15 cellular contexts compared by ENCODE assay signal in genomic region chr12:80794506-80794905, GRCh38.
A peak's percentile ranks its signal among the peaks of the same experiment; 100 is the strongest.
DNase-seq lines count a peak whose midpoint lies in the region; TF ChIP-seq lines count a peak whose summit lies in the region.
"Had no signal": no experiment of that assay in that cellular context is flagged by ENCODE, and none has a peak within 500 bp of the region (broad histone marks: within the 10 kb centered on the region; RNA-seq: fewer than 3 reads in every experiment).

No MANE protein-coding gene starts in this region.

- peaks cover 31% of the 10 kb centered on the region for H3K4me1 ChIP-seq in HAP-1
- no peaks in the 10 kb centered on the region for H3K4me1 ChIP-seq in uterus
- no peaks in the 10 kb centered on the region for H3K4me1 ChIP-seq in suprapubic skin

- H3K27ac ChIP-seq in uterus (no peak overlapping the region), suprapubic skin (no peak overlapping the region)
- H3K27ac ChIP-seq: C4-2B had no signal

- intact Hi-C loops in uterus (cut with DNase I; ENCODE audit: low total_unique reads): no loop called here

- 28% methylated on average over 2 of the region's 2 CpGs for WGBS in suprapubic skin

- H3K9me3 ChIP-seq in HAP-1 (no peaks in the 10 kb centered on the region), uterus (no peaks in the 10 kb centered on the region), suprapubic skin (no peaks in the 10 kb centered on the region)

- H3K27me3 ChIP-seq in HAP-1 (ENCODE audit: low read depth) (no peaks in the 10 kb centered on the region), uterus (no peaks in the 10 kb centered on the region), suprapubic skin (no peaks in the 10 kb centered on the region)

- H3K4me3 ChIP-seq in HAP-1: no peak overlapping the region
- H3K4me3 ChIP-seq in fibroblast of the aortic adventitia (ENCODE audit: low read depth, low read length): no peak overlapping the region
- no peak overlapping the region for H3K4me3 ChIP-seq in uterus
- no peak overlapping the region for H3K4me3 ChIP-seq in suprapubic skin
- H3K4me3 ChIP-seq: K562 had no signal

- TF ChIP-seq EP300 in suprapubic skin (IDR thresholded peaks at IDR 0.05): no peak

- DNase-seq in HAP-1 (ENCODE audit: low spot score in 2 of 2) (peak; percentile 26 to 99), NCI-H82 treated with DMSO at 0.1 percent for 48 hours (lab: John Stamatoyannopoulos, UW; ENCODE audit: unreplicated experiment) (peak; percentile 48), fibroblast of the aortic adventitia (ENCODE audit: low read depth) (peak; percentile 7), uterus (no peak), LoVo (ENCODE audit: low spot score) (no peak), suprapubic skin (ENCODE audit: low spot score in 2 of 2) (no peak)
- DNase-seq in effector CD8-positive, alpha-beta T cell (lab: John Stamatoyannopoulos, UW): no peak
- DNase-seq: ACHN, DMS79, NCI-H1105 treated with DMSO at 0.1 percent for 48 hours, NCI-H1694, NCI-H2081 treated with DMSO at 0.1 percent for 48 hours, NCI-H226 had no signal

- in situ Hi-C loops in HAP-1 (cut with MboI; ENCODE audit: low sequenced_read_pairs): no loop called here

- TF ChIP-seq POLR2A in uterus (IDR thresholded peaks at IDR 0.05): no peak
- no peak for TF ChIP-seq POLR2A in suprapubic skin (IDR thresholded peaks at IDR 0.05)

- H3K36me3 ChIP-seq in HAP-1 (replicated peaks) (peaks cover 18% of the 10 kb centered on the region), uterus (no peaks in the 10 kb centered on the region), suprapubic skin (no peaks in the 10 kb centered on the region)

- no peak for TF ChIP-seq CTCF in fibroblast of the aortic adventitia (IDR thresholded peaks at IDR 0.05; ENCODE audit: insufficient read depth, low read length)
- no peak for TF ChIP-seq CTCF in uterus (IDR thresholded peaks at IDR 0.05)
- no peak for TF ChIP-seq CTCF in suprapubic skin (IDR thresholded peaks at IDR 0.05)

Comparison
In these comparisons a context has a peak if more than half of its experiments do, and no peak if none do; other contexts are left out.
1. DNase-seq: peak in HAP-1 (2 of 2), NCI-H82 treated with DMSO at 0.1 percent for 48 hours (single experiment) and fibroblast of the aortic adventitia (single experiment); none in uterus (0 of 2), LoVo (single experiment), suprapubic skin (0 of 2) and effector CD8-positive, alpha-beta T cell (single experiment).